In genomic region chr18:58864146-58865008, GRCh38 we compare ENCODE assay signal across 8 cellular contexts. TPM values are rescaled to one million over a fixed set of nuclear protein-coding genes. Genes with fewer than 3 reads are reported as not detected.
DNase-seq lines count a peak whose midpoint lies in the region; ATAC-seq, FAIRE-seq and TF ChIP-seq lines count a peak whose summit lies in the region.

Gene ZNF532 (plus strand): TSS chr18:58864877. CDS start in a region left out here.

- POLR2A ChIA-PET in A549 (lab: Yijun Ruan, JAX): interaction anchor here (1.7 to 2.6 kb wide), 2 partner anchors 75 to 79 kb away, joined by 7 to 14 read pairs; no protein-coding TSS in a partner anchor

- TF ChIP-seq EP300 in A549 (IDR thresholded peaks at IDR 0.05) (no peak), sigmoid colon (IDR thresholded peaks at IDR 0.05) (no peak)

- TF ChIP-seq CTCF in A549 (IDR thresholded peaks at IDR 0.05) (no peak), GM13977 (IDR thresholded peaks at IDR 0.05; ENCODE audit: extremely low read depth, insufficient read depth, missing control alignments) (no peak), bronchial epithelial cell (IDR thresholded peaks at IDR 0.05; ENCODE audit: insufficient read depth, low read length, severe bottlenecking) (no peak), sigmoid colon (IDR thresholded peaks at IDR 0.05) (no peak)

- CTCF ChIA-PET in A549 (lab: Yijun Ruan, JAX): interaction anchor here (0.9 to 1.8 kb wide), 4 partner anchors 15 to 206 kb away, joined by 3 to 6 read pairs (median 4); no protein-coding TSS in a partner anchor

- in situ Hi-C loops in GM13977 (cut with MboI; ENCODE audit: low pct_unique_long_range_greater_than_20kb, low sequenced_read_pairs, unreplicated experiment): no loop called here

- intact Hi-C loops in sigmoid colon (cut with DNase I): loop anchor here (5.0 kb wide), 4 partner anchors 48 to 198 kb away; partner anchors contain the start of gene MALT1

- H3K27me3 ChIP-seq in bronchial epithelial cell (ENCODE audit: control insufficient read depth, insufficient read depth, low read length): no peaks in the 10 kb centered on the region
- no peaks in the 10 kb centered on the region for H3K27me3 ChIP-seq in sigmoid colon

- H3K4me3 ChIP-seq in A549 (peak within 1 kb of the TSS; percentile 54), bronchial epithelial cell (ENCODE audit: low read depth, low read length) (peak within 1 kb of the TSS; percentile 44), sigmoid colon (peak within 1 kb of the TSS; percentile 34 to 66 (median 51))

- H3K4me2 ChIP-seq in A549: peak within 1 kb of the TSS; percentile 84

- H3K27ac ChIP-seq in A549: peak within 1 kb of the TSS; percentile 99
- peak within 1 kb of the TSS; percentile 87 to 96 (median 92) for H3K27ac ChIP-seq in sigmoid colon

- no peak for TF ChIP-seq POLR2A in A549 (IDR thresholded peaks at IDR 0.05; ENCODE audit: low read length)
- no peak for TF ChIP-seq POLR2A in sigmoid colon (IDR thresholded peaks at IDR 0.05)

- H3K9me3 ChIP-seq in A549 (no peaks in the 10 kb centered on the region), sigmoid colon (no peaks in the 10 kb centered on the region)

- H3K36me3 ChIP-seq in bronchial epithelial cell (ENCODE audit: control insufficient read depth, insufficient read depth, low read length) (peaks cover 7% of the 10 kb centered on the region), sigmoid colon (peaks cover 0 to 18% (median 11%) of the 10 kb centered on the region in 4 donors)

- peak; percentile 60 to 76; a peak in 5 of 6 replicates for ATAC-seq in A549
- no peak for ATAC-seq in GM19324 (IDR thresholded peaks at IDR 0.05; ENCODE audit: low FRiP score, unreplicated experiment)

- WGBS in A549 (ENCODE audit: missing lambda C conversion rate): 18% methylated on average over 12 of the region's 17 CpGs
- 69 to 84% methylated on average over 17 of the region's 17 CpGs for WGBS in sigmoid colon, 2 donors

- TF ChIP-seq RAD21 in A549 (conservative IDR thresholded peaks at IDR 0.05 in 1 of 2, IDR thresholded peaks at IDR 0.05 in 1 of 2): no peak

- FAIRE-seq in A549 (lab: Jason Lieb, UNC) (no peak), bronchial epithelial cell (lab: Jason Lieb, UNC) (peak; percentile 94)

- H3K4me1 ChIP-seq in A549: peaks cover 54% of the 10 kb centered on the region
- H3K4me1 ChIP-seq in sigmoid colon: peaks cover 0 to 81% (median 75%) of the 10 kb centered on the region in 4 donors

- DNase-seq in A549 (ENCODE audit: low read depth in 1 of 2, low spot score in 1 of 2) (peak; percentile 42 to 69), GM13977 (ENCODE audit: low spot score) (peak; percentile 41), NCI-H82 treated with DMSO at 0.1 percent for 48 hours (lab: John Stamatoyannopoulos, UW; ENCODE audit: unreplicated experiment) (peak; percentile 78), bronchial epithelial cell (ENCODE audit: low read depth) (peak; percentile 64), iPS-NIHi7 (ENCODE audit: extremely low spot score) (peak; percentile 66), sigmoid colon (peak; percentile 67), RKO (ENCODE audit: low spot score) (no peak)

TF ChIP-seq in A549, 52 proteins besides CTCF, POLR2A, EP300 and RAD21:
- TF ChIP-seq, protein P1, sequence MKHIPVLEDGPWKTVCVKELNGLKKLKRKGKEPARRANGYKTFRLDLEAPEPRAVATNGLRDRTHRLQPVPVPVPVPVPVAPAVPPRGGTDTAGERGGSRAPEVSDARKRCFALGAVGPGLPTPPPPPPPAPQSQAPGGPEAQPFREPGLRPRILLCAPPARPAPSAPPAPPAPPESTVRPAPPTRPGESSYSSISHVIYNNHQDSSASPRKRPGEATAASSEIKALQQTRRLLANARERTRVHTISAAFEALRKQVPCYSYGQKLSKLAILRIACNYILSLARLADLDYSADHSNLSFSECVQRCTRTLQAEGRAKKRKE (CRISPR knock-in tag; IDR thresholded peaks at IDR 0.05; ENCODE audit: low read depth): no peak
- no peak for TF ChIP-seq BHLHE40 (IDR thresholded peaks at IDR 0.05; ENCODE audit: low read depth, low read length)
- no peak for TF ChIP-seq CBX8 (IDR thresholded peaks at IDR 0.05)
- TF ChIP-seq POLR2AphosphoS2 (conservative IDR thresholded peaks at IDR 0.05; ENCODE audit: low read length): no peak
- TF ChIP-seq SREBF2 (IDR thresholded peaks at IDR 0.05): no peak
- no peak for TF ChIP-seq EHF (CRISPR knock-in tag; IDR thresholded peaks at IDR 0.05)
- TF ChIP-seq RCOR1 (IDR thresholded peaks at IDR 0.05; ENCODE audit: low read depth, low read length): no peak
- TF ChIP-seq ZSCAN20 (CRISPR knock-in tag; IDR thresholded peaks at IDR 0.05): no peak
- TF ChIP-seq HDAC2 (IDR thresholded peaks at IDR 0.05): no peak
- TF ChIP-seq KDM1A (IDR thresholded peaks at IDR 0.05; ENCODE audit: low read depth): no peak
- no peak for TF ChIP-seq MAZ (IDR thresholded peaks at IDR 0.05; ENCODE audit: borderline replicate concordance, low read depth, low read length)
- no peak for TF ChIP-seq ZNF302 (CRISPR knock-in tag; IDR thresholded peaks at IDR 0.05)
- no peak for TF ChIP-seq GATA3 (IDR thresholded peaks at IDR 0.05; ENCODE audit: borderline replicate concordance)
- no peak for TF ChIP-seq TFCP2L1 (CRISPR knock-in tag; IDR thresholded peaks at IDR 0.05)
- TF ChIP-seq, protein P2, sequence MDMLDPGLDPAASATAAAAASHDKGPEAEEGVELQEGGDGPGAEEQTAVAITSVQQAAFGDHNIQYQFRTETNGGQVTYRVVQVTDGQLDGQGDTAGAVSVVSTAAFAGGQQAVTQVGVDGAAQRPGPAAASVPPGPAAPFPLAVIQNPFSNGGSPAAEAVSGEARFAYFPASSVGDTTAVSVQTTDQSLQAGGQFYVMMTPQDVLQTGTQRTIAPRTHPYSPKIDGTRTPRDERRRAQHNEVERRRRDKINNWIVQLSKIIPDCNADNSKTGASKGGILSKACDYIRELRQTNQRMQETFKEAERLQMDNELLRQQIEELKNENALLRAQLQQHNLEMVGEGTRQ (IDR thresholded peaks at IDR 0.05): no peak

RNA-seq across cellular contexts. Expression of gene ZNF532, which starts in this region (rescaled TPM):
- polyA plus RNA-seq in A549 (2011; rRNA removed): 64.6 and 76.5 TPM in 2 replicates
- 26.3 and 28.2 TPM in 2 replicates for polyA plus RNA-seq in A549 (2012; cell fraction: cytosol; rRNA removed)
- 28.7 and 40.5 TPM in 2 replicates for polyA plus RNA-seq in A549 (2012; cell fraction: nucleus; rRNA removed)
- 26.8 to 31.4 TPM (median 27.1 TPM) in 3 replicates for polyA plus RNA-seq in A549 (2017; fragmentation: RNase III; extraction: RNeasy Plus Mini Kit Qiagen cat#74134 plus additional on column Dnase treatment)
- 141 and 157 TPM in 2 replicates for polyA minus RNA-seq in A549 (2011; rRNA and poly(A)+ RNA removed)
- total RNA-seq in bronchial epithelial cell: 39.7 and 41.3 TPM in 2 replicates
- total RNA-seq in sigmoid colon: 100 to 1,000 TPM in 1 of 4 donors, 10 to 100 TPM in 3; 71.0 to 104 (median 78.8) TPM
- polyA plus RNA-seq in sigmoid colon: 10 to 100 TPM in 1 of 3 donors, 1 to 10 TPM in 2; 1.4 to 10.1 (median 3.6) TPM
